ENCODE assay signal across 11 cellular contexts in genomic region chr2:196591621-196592022, GRCh38. TPM values are rescaled to one million over a fixed set of nuclear protein-coding genes. Genes with fewer than 3 reads are reported as not detected.
DNase-seq lines count a peak whose midpoint lies in the region; ATAC-seq and TF ChIP-seq lines count a peak whose summit lies in the region.
"Had no signal": no experiment of that assay in that cellular context is flagged by ENCODE, and none has a peak within 500 bp of the region (broad histone marks: within the 10 kb centered on the region; RNA-seq: fewer than 3 reads in every experiment).

No MANE protein-coding gene starts in this region.

- H3K79me2 ChIP-seq in hepatocyte, result peaks cover 2% of the 10 kb centered on the region
- H3K79me2 ChIP-seq: parathyroid adenoma had no signal

- in situ Hi-C loops in G401 (cut with HindIII; ENCODE audit: low sequenced_read_pairs), result no loop called here

- peaks cover 42% of the 10 kb centered on the region for H3K27me3 ChIP-seq in CD4-positive, CD25-positive, alpha-beta regulatory T cell (ENCODE audit: control insufficient read depth, insufficient read depth, low read length)
- H3K27me3 ChIP-seq in hepatocyte (peaks cover 31% of the 10 kb centered on the region), tibial artery (no peaks in the 10 kb centered on the region), psoas muscle (ENCODE audit: insufficient read depth in 3 of 3, low read length in 2 of 3) (peaks cover 3 to 68% (median 6%) of the 10 kb centered on the region in 3 donors)

- H3K9me3 Mint-ChIP-seq in CD4-positive, CD25-positive, alpha-beta regulatory T cell, result peaks cover 0 to 12% (median 3%) of the 10 kb centered on the region in 7 donors

- peak overlapping the region; percentile 95 for H3K4me2 ChIP-seq in hepatocyte

- H3K27ac Mint-ChIP-seq in CD4-positive, CD25-positive, alpha-beta regulatory T cell, result no peak overlapping the region

- H3K9me3 ChIP-seq in CD4-positive, CD25-positive, alpha-beta regulatory T cell (ENCODE audit: control insufficient read depth in 2 of 2, low read length in 2 of 2), result peaks cover 0 to 2% of the 10 kb centered on the region in 2 experiments
- H3K9me3 ChIP-seq in hepatocyte (ENCODE audit: low read depth) (no peaks in the 10 kb centered on the region), tibial artery (no peaks in the 10 kb centered on the region), psoas muscle (no peaks in the 10 kb centered on the region)

- H3K27me3 Mint-ChIP-seq in CD4-positive, CD25-positive, alpha-beta regulatory T cell, result peaks cover 69% of the 10 kb centered on the region

- H3K36me3 ChIP-seq in CD4-positive, CD25-positive, alpha-beta regulatory T cell (ENCODE audit: control insufficient read depth, insufficient read depth, low read length), result no peaks in the 10 kb centered on the region
- H3K36me3 ChIP-seq in hepatocyte (replicated peaks; ENCODE audit: insufficient read depth, low read depth) (no peaks in the 10 kb centered on the region), tibial artery (no peaks in the 10 kb centered on the region), psoas muscle (ENCODE audit: insufficient read depth in 1 of 2, low read depth in 1 of 2) (no peaks in the 10 kb centered on the region)

- peak overlapping the region in 3 of 4 donors; percentile 10 to 87 (median 81) for H3K4me3 Mint-ChIP-seq in CD4-positive, CD25-positive, alpha-beta regulatory T cell

- H3K9me2 ChIP-seq in hepatocyte (replicated peaks; ENCODE audit: insufficient read depth), result no peaks in the 10 kb centered on the region

- WGBS in hepatocyte (ENCODE audit: low lambda C conversion rate, missing lambda C conversion rate), result 40% methylated on average over 4 of the region's 4 CpGs
- WGBS in psoas muscle, 3 donors, result 81 to 83% (median 83%) methylated on average over 4 of the region's 4 CpGs

- no peaks in the 10 kb centered on the region for H3K36me3 Mint-ChIP-seq in CD4-positive, CD25-positive, alpha-beta regulatory T cell

- intact Hi-C loops in tibial artery (cut with DNase I; ENCODE audit: low total_unique reads) (no loop called here), psoas muscle (cut with DNase I) (no loop called here)

- TF ChIP-seq CTCF in hepatocyte (IDR thresholded peaks at IDR 0.05; ENCODE audit: poor library complexity) (no peak), tibial artery (IDR thresholded peaks at IDR 0.05) (no peak), psoas muscle (IDR thresholded peaks at IDR 0.05) (no peak)

- no peak overlapping the region for H3K27ac ChIP-seq in CD4-positive, CD25-positive, alpha-beta regulatory T cell (ENCODE audit: insufficient read depth, low read length, poor library complexity, severe bottlenecking)
- H3K27ac ChIP-seq in hepatocyte, result no peak overlapping the region
- no peak overlapping the region for H3K27ac ChIP-seq in tibial artery
- no peak overlapping the region for H3K27ac ChIP-seq in psoas muscle
- H3K27ac ChIP-seq: parathyroid adenoma had no signal

- H3K4me1 ChIP-seq in CD4-positive, CD25-positive, alpha-beta regulatory T cell (ENCODE audit: control insufficient read depth, insufficient read depth, low read length, poor library complexity, severe bottlenecking), result peaks cover 8% of the 10 kb centered on the region
- no peaks in the 10 kb centered on the region for H3K4me1 ChIP-seq in hepatocyte (ENCODE audit: insufficient read depth)
- peaks cover 0 to 15% (median 5%) of the 10 kb centered on the region in 4 donors for H3K4me1 ChIP-seq in tibial artery
- H3K4me1 ChIP-seq in psoas muscle, result peaks cover 3% of the 10 kb centered on the region

- no peak for DNase-seq in CD4-positive, CD25-positive, alpha-beta regulatory T cell
- DNase-seq in G401 (ENCODE audit: low spot score) (peak; percentile 72), NCI-H82 (lab: John Stamatoyannopoulos, UW) (peak; percentile 79), hepatocyte (ENCODE audit: low spot score) (no peak), tibial artery (no peak), psoas muscle (no peak), activated gamma-delta T cell (lab: John Stamatoyannopoulos, UW) (no peak)
- DNase-seq: activated CD8-positive, alpha-beta memory T cell treated with anti-CD3 and anti-CD28 coated beads, Interleukin-2, amount 50 U/mL, for 48 hours; cortex of kidney had no signal

- peaks cover 0 to 14% (median 9%) of the 10 kb centered on the region in 4 donors for H3K4me1 Mint-ChIP-seq in CD4-positive, CD25-positive, alpha-beta regulatory T cell

- no peak overlapping the region for H2AFZ ChIP-seq in hepatocyte

- no peak overlapping the region for H3K4me3 ChIP-seq in CD4-positive, CD25-positive, alpha-beta regulatory T cell (ENCODE audit: low read depth, low read length)
- no peak overlapping the region for H3K4me3 ChIP-seq in hepatocyte
- H3K4me3 ChIP-seq in tibial artery, result no peak overlapping the region
- no peak overlapping the region for H3K4me3 ChIP-seq in psoas muscle

- H4K20me1 ChIP-seq in hepatocyte (ENCODE audit: insufficient read depth, poor library complexity, severe bottlenecking), result no peaks in the 10 kb centered on the region

- ATAC-seq in CD4-positive, CD25-positive, alpha-beta regulatory T cell (ENCODE audit: low read depth in 2 of 2), result no peak
- ATAC-seq in psoas muscle (no peak), GM21515 (IDR thresholded peaks at IDR 0.05; ENCODE audit: unreplicated experiment) (no peak)

RNA-seq across cellular contexts. Expression of gene HECW2, which starts 1.7 kb away (rescaled TPM):
- 1.9 TPM for total RNA-seq in CD4-positive, CD25-positive, alpha-beta regulatory T cell
- 1 to 10 TPM in 2 of 4 donors, under 1 TPM in 2; 0.43 to 2.7 (median 1.0) TPM for polyA plus RNA-seq in CD4-positive, CD25-positive, alpha-beta regulatory T cell
- total RNA-seq in G401 (2014; rRNA removed; shearing (Covaris generic)), result not detected in 2 replicates
- 2.4 and 2.6 TPM in 2 replicates for total RNA-seq in hepatocyte
- 0.33 and 1.6 TPM in 2 replicates for polyA plus RNA-seq in hepatocyte
- 10 to 100 TPM in 1 of 4 donors, 1 to 10 TPM in 3; 1.5 to 10.8 (median 3.0) TPM for total RNA-seq in psoas muscle
- polyA plus RNA-seq in psoas muscle, result 1 to 10 TPM in 1 of 3 donors, under 1 TPM in 2; 0.27 to 1.3 (median 0.51) TPM

RNA-seq across cellular contexts. Expression of gene CCDC150, which starts 47.9 kb away (rescaled TPM):
- 0.74 TPM for total RNA-seq in CD4-positive, CD25-positive, alpha-beta regulatory T cell
- polyA plus RNA-seq in CD4-positive, CD25-positive, alpha-beta regulatory T cell, result under 1 TPM in 1 of 4 donors, not detected in 3; 0.21 TPM
- total RNA-seq in G401 (2014; rRNA removed; shearing (Covaris generic)), result 9.1 and 18.0 TPM in 2 replicates
- total RNA-seq in hepatocyte (5.5 and 6.2 TPM in 2 replicates), psoas muscle (1 to 10 TPM in 1 of 4 donors, under 1 TPM in 2, not detected in 1; 0.36 to 1.4 (median 0.56) TPM)
- polyA plus RNA-seq in hepatocyte (5.5 and 6.6 TPM in 2 replicates), psoas muscle (under 1 TPM; 0.13 to 0.94 (median 0.34) TPM)

Comparison
In these comparisons a context has a peak if more than half of its experiments do, and no peak if none do; other contexts are left out.
1. DNase-seq: peak in G401 (single experiment) and NCI-H82 (single experiment); none in CD4-positive, CD25-positive, alpha-beta regulatory T cell (0 of 3), hepatocyte (single experiment), tibial artery (0 of 2), psoas muscle (0 of 2) and activated gamma-delta T cell (single experiment).